13 cellular contexts compared by ENCODE assay signal in the genomic region with DNA sequence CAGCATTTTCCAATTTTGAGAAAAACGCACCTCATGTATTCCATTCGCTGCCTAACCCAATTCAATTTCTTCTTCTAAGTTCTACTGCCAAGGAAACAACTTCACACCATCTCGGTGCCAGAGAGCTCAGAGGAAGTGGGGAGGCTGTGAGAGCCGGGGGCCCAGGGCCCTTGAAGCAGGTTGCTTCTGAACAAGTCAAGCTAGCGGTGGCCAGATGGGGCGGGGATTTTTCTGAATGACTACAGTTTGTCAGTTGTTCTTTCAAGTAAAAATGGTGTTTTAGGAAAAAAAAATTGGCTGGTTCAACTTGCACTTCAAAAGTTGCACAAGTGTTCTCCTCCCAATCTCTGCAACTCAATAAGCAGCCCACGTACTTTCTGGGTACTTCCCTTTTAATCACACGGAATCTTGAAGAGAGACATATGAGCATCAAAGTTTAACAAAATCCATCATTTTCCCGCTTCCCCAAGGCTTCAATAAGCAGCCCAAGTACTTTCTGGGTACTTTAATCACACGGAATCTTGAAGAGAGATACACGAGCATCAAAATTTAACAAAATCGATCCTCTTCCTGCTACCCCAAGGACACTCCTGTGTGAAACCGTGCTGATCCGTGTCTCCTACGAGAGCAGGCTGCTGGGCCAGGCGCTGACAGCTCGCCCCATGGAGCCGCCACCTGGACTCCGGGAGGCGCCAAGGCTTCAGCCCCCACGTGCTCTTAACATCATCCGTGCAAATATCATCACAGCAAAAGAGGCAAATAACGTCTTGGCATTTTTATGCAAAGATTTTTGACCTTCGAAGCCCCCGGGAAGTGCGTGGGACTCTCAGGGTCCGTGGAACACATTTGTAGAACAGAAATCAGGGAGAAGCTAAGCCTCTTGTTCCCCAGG.
DNase-seq lines count a peak whose midpoint lies in the region; ATAC-seq, FAIRE-seq and TF ChIP-seq lines count a peak whose summit lies in the region.
"Had no signal": no experiment of that assay in that cellular context is flagged by ENCODE, and none has a peak within 500 bp of the region (broad histone marks: within the 10 kb centered on the region; RNA-seq: fewer than 3 reads in every experiment).

No MANE protein-coding gene starts in this region.

- FAIRE-seq in GM12891 (lab: Jason Lieb, UNC) = no peak

- H3K27me3 Mint-ChIP-seq in chondrocyte (ENCODE audit: low read depth) (peaks cover 20% of the 10 kb centered on the region), nephron progenitor cell (ENCODE audit: low read depth, poor library complexity) (peaks cover 46% of the 10 kb centered on the region)
- peaks cover 40 to 48% of the 10 kb centered on the region in 2 donors for H3K27me3 Mint-ChIP-seq in CD4-positive, alpha-beta memory T cell

- H3K4me3 ChIP-seq in CD4-positive, alpha-beta memory T cell (ENCODE audit: low read length in 2 of 2) = no peak overlapping the region
- H3K4me3 ChIP-seq: tibial artery had no signal

- peak; percentile 12 for ATAC-seq in HG02678 (IDR thresholded peaks at IDR 0.05; ENCODE audit: unreplicated experiment)
- ATAC-seq in GM21515 (IDR thresholded peaks at IDR 0.05; ENCODE audit: unreplicated experiment) = no peak

- CTCF ChIA-PET in CD4-positive, alpha-beta memory T cell (lab: Charles Lee; ENCODE audit: partially characterized antibody) = interaction anchor here (0.8 to 2.2 kb wide), 11 partner anchors 8 to 118 kb away, joined by 3 to 11 read pairs (median 6); no protein-coding TSS in a partner anchor

- peak overlapping the region; percentile 56 for H3K4me3 Mint-ChIP-seq in chondrocyte (ENCODE audit: unreplicated experiment)
- H3K4me3 Mint-ChIP-seq in nephron progenitor cell = peak overlapping the region; percentile 73
- H3K4me3 Mint-ChIP-seq in CD4-positive, alpha-beta memory T cell = peak overlapping the region in 4 of 8 donors; percentile 28 to 52 (median 42)
- H3K4me3 Mint-ChIP-seq: CD4-positive, alpha-beta T cell had no signal

- intact Hi-C loops in CD4-positive, alpha-beta memory T cell (cut with micrococcal nuclease) = loop anchor here (1.0 kb wide), 1 partner anchor 120 kb away; no protein-coding TSS in a partner anchor

- no peak for DNase-seq in GM12891 (ENCODE audit: insufficient read length, low spot score)
- DNase-seq in chondrocyte (ENCODE audit: low spot score) = no peak
- DNase-seq in nephron progenitor cell = no peak
- no peak for DNase-seq in CD4-positive, alpha-beta memory T cell
- no peak for DNase-seq in GOT3 (lab: John Stamatoyannopoulos, UW)
- no peak for DNase-seq in NCI-H2029 treated with DMSO at 0.1 percent for 48 hours (lab: John Stamatoyannopoulos, UW)
- DNase-seq: NCI-H510A, SIG-M5 had no signal

- TF ChIP-seq POLR2A in GM12891 (IDR thresholded peaks at IDR 0.05; ENCODE audit: low read depth, low read length) = no peak

- no peak for TF ChIP-seq CTCF in chondrocyte (IDR thresholded peaks at IDR 0.05)
- TF ChIP-seq CTCF in nephron progenitor cell (IDR thresholded peaks at IDR 0.05) = no peak

- H3K27ac ChIP-seq in CD4-positive, alpha-beta memory T cell (ENCODE audit: low read depth, low read length) = no peak overlapping the region
- H3K27ac ChIP-seq: tibial artery had no signal

- H3K27ac Mint-ChIP-seq in chondrocyte (ENCODE audit: unreplicated experiment) = no peak overlapping the region
- peak overlapping the region; percentile 76 for H3K27ac Mint-ChIP-seq in nephron progenitor cell
- no peak overlapping the region for H3K27ac Mint-ChIP-seq in CD4-positive, alpha-beta memory T cell
- H3K27ac Mint-ChIP-seq: CD4-positive, alpha-beta T cell; progenitor cell of endocrine pancreas had no signal

- H3K9me3 Mint-ChIP-seq in chondrocyte (ENCODE audit: low read depth) (no peaks in the 10 kb centered on the region), nephron progenitor cell (no peaks in the 10 kb centered on the region)
- H3K9me3 Mint-ChIP-seq in CD4-positive, alpha-beta memory T cell = peaks cover 0 to 2% (median 0%) of the 10 kb centered on the region in 8 donors
- H3K9me3 Mint-ChIP-seq: CD4-positive, alpha-beta T cell had no signal

- no peaks in the 10 kb centered on the region for H3K4me1 ChIP-seq in CD4-positive, alpha-beta memory T cell (ENCODE audit: insufficient read depth, low read length)

- no peaks in the 10 kb centered on the region for H3K9me3 ChIP-seq in CD4-positive, alpha-beta memory T cell (ENCODE audit: control insufficient read depth in 1 of 2, low read length in 2 of 2)
- H3K9me3 ChIP-seq: tibial artery had no signal

- H3K27me3 ChIP-seq in CD4-positive, alpha-beta memory T cell (ENCODE audit: insufficient read depth, low read length) = no peaks in the 10 kb centered on the region

- H3K4me1 Mint-ChIP-seq in chondrocyte (ENCODE audit: low read depth) (peaks cover 7% of the 10 kb centered on the region), nephron progenitor cell (peaks cover 56% of the 10 kb centered on the region)
- peaks cover 4 to 12% (median 6%) of the 10 kb centered on the region in 4 donors for H3K4me1 Mint-ChIP-seq in CD4-positive, alpha-beta memory T cell

- H3K36me3 Mint-ChIP-seq in chondrocyte (ENCODE audit: low read depth) = peaks cover 2% of the 10 kb centered on the region
- no peaks in the 10 kb centered on the region for H3K36me3 Mint-ChIP-seq in nephron progenitor cell (ENCODE audit: low read depth)
- H3K36me3 Mint-ChIP-seq in CD4-positive, alpha-beta memory T cell = no peaks in the 10 kb centered on the region

- no peaks in the 10 kb centered on the region for H3K36me3 ChIP-seq in CD4-positive, alpha-beta memory T cell (ENCODE audit: insufficient read depth, low read length)
- H3K36me3 ChIP-seq: tibial artery had no signal

- POLR2A ChIA-PET in CD4-positive, alpha-beta memory T cell (lab: Charles Lee; ENCODE audit: partially characterized antibody) = no interaction called here

TF ChIP-seq in GM12891, 5 proteins besides CTCF, POLR2A, EP300 and RAD21:
- TF ChIP-seq POLR2AphosphoS5 (IDR thresholded peaks at IDR 0.05; ENCODE audit: low read depth, low read length) (no peak), SPI1 (IDR thresholded peaks at IDR 0.05; ENCODE audit: low read depth, low read length) (peak; percentile 10; the same call in 1 of the 2 replicates)
